In genomic region chr10:77240042-77240619, GRCh38 we compare ENCODE assay signal across 17 cellular contexts.
DNase-seq lines count a peak whose midpoint lies in the region; ATAC-seq and TF ChIP-seq lines count a peak whose summit lies in the region.
"Had no signal": no experiment of that assay in that cellular context is flagged by ENCODE, and none has a peak within 500 bp of the region (broad histone marks: within the 10 kb centered on the region; RNA-seq: fewer than 3 reads in every experiment).

No MANE protein-coding gene starts in this region.

- POLR2A ChIA-PET in PC-9 (lab: Charles Lee; ENCODE audit: unreplicated experiment): no interaction called here

- no peaks in the 10 kb centered on the region for H3K27me3 Mint-ChIP-seq in mesothelial cell of epicardium (ENCODE audit: low read depth)
- H3K27me3 Mint-ChIP-seq: stimulated activated naive B cell treated with anti-CD40 and anti-IgM and Interleukin-4, amounts not matched to agents 10 μg/mL and 1 μg/mL and 100 μg/mL, for 72 hours had no signal

- no peak for ATAC-seq in esophagus mucosa
- ATAC-seq: effector memory CD8-positive, alpha-beta T cell; left cardiac atrium; stimulated activated naive B cell treated with anti-CD40 and anti-IgM and Interleukin-4, amounts not matched to agents 10 μg/mL and 1 μg/mL and 100 μg/mL, for 72 hours had no signal

- H3K27me3 ChIP-seq in PC-9 (ENCODE audit: insufficient read depth, low read depth) (no peaks in the 10 kb centered on the region), tibial artery (no peaks in the 10 kb centered on the region)

- H3K79me2 ChIP-seq in PC-9 (ENCODE audit: low read depth): no peaks in the 10 kb centered on the region

- no TSS peak for BruUV-seq in PC-9 (replicated peaks; lab: Mats Ljungman, UMichigan)

- H3K36me3 ChIP-seq in PC-9 (ENCODE audit: low read depth): no peaks in the 10 kb centered on the region
- no peaks in the 10 kb centered on the region for H3K36me3 ChIP-seq in tibial artery
- H3K36me3 ChIP-seq: WERI-Rb-1 had no signal

- H3K4me3 ChIP-seq in PC-9: no peak overlapping the region
- H3K4me3 ChIP-seq in tibial artery: no peak overlapping the region

- peaks cover 52% of the 10 kb centered on the region for H3K4me1 Mint-ChIP-seq in mesothelial cell of epicardium

- H3K9me3 ChIP-seq in PC-9 (ENCODE audit: insufficient read depth, low read depth): no peaks in the 10 kb centered on the region; the same call in 1 of the 2 replicates
- no peaks in the 10 kb centered on the region for H3K9me3 ChIP-seq in tibial artery

- peak overlapping the region; percentile 14; the same call in 1 of the 2 replicates for H2AFZ ChIP-seq in PC-9

- no peaks in the 10 kb centered on the region for H3K9me3 Mint-ChIP-seq in mesothelial cell of epicardium
- H3K9me3 Mint-ChIP-seq: effector memory CD8-positive, alpha-beta T cell; stimulated activated naive B cell treated with anti-CD40 and anti-IgM and Interleukin-4, amounts not matched to agents 10 μg/mL and 1 μg/mL and 100 μg/mL, for 72 hours had no signal

- H3K4me1 ChIP-seq in PC-9 (replicated peaks; ENCODE audit: insufficient read depth) (no peaks in the 10 kb centered on the region), tibial artery (peaks cover 0 to 100% (median 66%) of the 10 kb centered on the region in 4 donors)

- H3K36me3 Mint-ChIP-seq in mesothelial cell of epicardium: no peaks in the 10 kb centered on the region
- H3K36me3 Mint-ChIP-seq: stimulated activated naive B cell treated with anti-CD40 and anti-IgM and Interleukin-4, amounts not matched to agents 10 μg/mL and 1 μg/mL and 100 μg/mL, for 72 hours had no signal

- H3F3A ChIP-seq in PC-9 (ENCODE audit: insufficient read depth, low read depth): no peaks in the 10 kb centered on the region

- DNase-seq in NCI-H446 treated with DMSO at 0.1 percent for 48 hours (lab: John Stamatoyannopoulos, UW) (peak; percentile 7), NCI-H446 (lab: John Stamatoyannopoulos, UW) (no peak), PC-9 (no peak), mesothelial cell of epicardium (ENCODE audit: low spot score in 2 of 2, unreplicated experiment in 2 of 2) (no peak), tibial artery (no peak), substantia nigra (lab: John Stamatoyannopoulos, UW) (no peak), HK-2 (ENCODE audit: unreplicated experiment) (no peak)
- DNase-seq: central memory CD4-positive, alpha-beta T cell; effector memory CD8-positive, alpha-beta T cell; left cardiac atrium; NCI-H1694 treated with DMSO at 0.1 percent for 48 hours; posterior cingulate gyrus; stimulated activated CD4-positive, alpha-beta T cell treated with anti-CD3 and anti-CD28 coated beads, Interleukin-12 subunit alpha, Interleukin-12 subunit beta, amount 100 ng/mL, for 4 hours; stimulated activated naive B cell treated with anti-CD40 and anti-IgM and Interleukin-4, amounts not matched to agents 10 μg/mL and 1 μg/mL and 100 μg/mL, for 72 hours; T-helper 1 cell; WERI-Rb-1 had no signal

- no peak overlapping the region for H3K4me2 ChIP-seq in PC-9

- H3K4me3 Mint-ChIP-seq in mesothelial cell of epicardium: no peak overlapping the region
- H3K4me3 Mint-ChIP-seq: effector memory CD8-positive, alpha-beta T cell; stimulated activated naive B cell treated with anti-CD40 and anti-IgM and Interleukin-4, amounts not matched to agents 10 μg/mL and 1 μg/mL and 100 μg/mL, for 72 hours had no signal

- H4K20me1 ChIP-seq in PC-9 (ENCODE audit: insufficient read depth): no peaks in the 10 kb centered on the region

- CTCF ChIA-PET in PC-9 (lab: Charles Lee): no interaction called here

- H3K27ac ChIP-seq in PC-9: no peak overlapping the region
- H3K27ac ChIP-seq in tibial artery: peak overlapping the region; percentile 66 to 82
- no peak overlapping the region for H3K27ac ChIP-seq in substantia nigra (ENCODE audit: low read depth, low read length, poor library complexity, severe bottlenecking)
- H3K27ac ChIP-seq: WERI-Rb-1 had no signal

- H3K9me2 ChIP-seq in PC-9 (ENCODE audit: insufficient read depth): no peaks in the 10 kb centered on the region

- intact Hi-C loops in PC-9 (cut with micrococcal nuclease; ENCODE audit: unreplicated experiment) (no loop called here), tibial artery (cut with DNase I; ENCODE audit: low total_unique reads) (no loop called here)

- no peak for TF ChIP-seq CTCF in PC-9 (conservative IDR thresholded peaks at IDR 0.05)
- TF ChIP-seq CTCF in mesothelial cell of epicardium (IDR thresholded peaks at IDR 0.05; ENCODE audit: unreplicated experiment): no peak
- no peak for TF ChIP-seq CTCF in tibial artery (IDR thresholded peaks at IDR 0.05)

- H3K27ac Mint-ChIP-seq in mesothelial cell of epicardium: peak overlapping the region; percentile 80
- H3K27ac Mint-ChIP-seq: effector memory CD8-positive, alpha-beta T cell; stimulated activated naive B cell treated with anti-CD40 and anti-IgM and Interleukin-4, amounts not matched to agents 10 μg/mL and 1 μg/mL and 100 μg/mL, for 72 hours had no signal

Comparison
In these comparisons a context has a peak if more than half of its experiments do, and no peak if none do; other contexts are left out.
1. H3K27ac ChIP-seq: peak in tibial artery (2 of 2); none in PC-9 (single experiment) and substantia nigra (single experiment).